1 cellular context compared by ENCODE assay signal in genomic region chr14:30624132-30624423, GRCh38.
TF ChIP-seq lines count a peak whose summit lies in the region.

No MANE protein-coding gene starts in this region.

TF ChIP-seq in K562, 482 proteins besides CTCF, POLR2A, EP300 and RAD21 (continued from another document):
- TF ChIP-seq ZHX1 (conservative IDR thresholded peaks at IDR 0.05; ENCODE audit: low read length) (no peak), NFIC (IDR thresholded peaks at IDR 0.05) (no peak), DLX4 (CRISPR knock-in tag; IDR thresholded peaks at IDR 0.05) (no peak), ZNF408 (CRISPR knock-in tag; IDR thresholded peaks at IDR 0.05; ENCODE audit: low read depth) (no peak), ZNF717 (CRISPR knock-in tag; IDR thresholded peaks at IDR 0.05) (no peak), PHF8 (IDR thresholded peaks at IDR 0.05; ENCODE audit: borderline replicate concordance, low read length) (no peak), KHSRP (IDR thresholded peaks at IDR 0.05) (no peak), ETV5 (CRISPR knock-in tag; IDR thresholded peaks at IDR 0.05; ENCODE audit: low read depth) (no peak), GTF2E2 (tag; IDR thresholded peaks at IDR 0.05) (no peak), TGIF2 (CRISPR knock-in tag; IDR thresholded peaks at IDR 0.05) (no peak), ZNF561 (CRISPR knock-in tag; conservative IDR thresholded peaks at IDR 0.05) (no peak), ZFX (CRISPR knock-in tag; IDR thresholded peaks at IDR 0.05) (no peak), HDAC8 (tag; IDR thresholded peaks at IDR 0.05) (no peak), ZNF253 (CRISPR knock-in tag; conservative IDR thresholded peaks at IDR 0.05) (no peak), SMARCC2 (IDR thresholded peaks at IDR 0.05; ENCODE audit: low read depth) (no peak), ZNF609 (CRISPR knock-in tag; IDR thresholded peaks at IDR 0.05; ENCODE audit: borderline replicate concordance) (no peak)
